Comparison of ENCODE assay signal across 22 cellular contexts in genomic region chr1:200438911-200439310, GRCh38. TPM values are rescaled to one million over a fixed set of nuclear protein-coding genes. Genes with fewer than 3 reads are reported as not detected.
DNase-seq lines count a peak whose midpoint lies in the region; TF ChIP-seq lines count a peak whose summit lies in the region.
"Had no signal": no experiment of that assay in that cellular context is flagged by ENCODE, and none has a peak within 500 bp of the region (broad histone marks: within the 10 kb centered on the region; RNA-seq: fewer than 3 reads in every experiment).

No MANE protein-coding gene starts in this region.

- no peaks in the 10 kb centered on the region for H3K36me3 ChIP-seq in Loucy (ENCODE audit: insufficient read depth, low read length)
- no peaks in the 10 kb centered on the region for H3K36me3 ChIP-seq in mesenchymal stem cell (ENCODE audit: control insufficient read depth in 1 of 2, insufficient read depth in 2 of 2, low read depth in 1 of 2, low read length in 2 of 2)
- H3K36me3 ChIP-seq: esophagus muscularis mucosa, heart left ventricle, tibial artery had no signal

- in situ Hi-C loops in astrocyte of the spinal cord (cut with HindIII; ENCODE audit: low sequenced_read_pairs) = no loop called here

- no peak overlapping the region for H3K4me2 ChIP-seq in Loucy (ENCODE audit: low read depth, low read length, poor library complexity, severe bottlenecking)
- H3K4me2 ChIP-seq in mesenchymal stem cell (ENCODE audit: low read length, poor library complexity, severe bottlenecking) = no peak overlapping the region

- H3K23ac ChIP-seq in mesenchymal stem cell (ENCODE audit: low read length in 2 of 2) = no peak overlapping the region

- DNase-seq in EL (peak; percentile 48), astrocyte of the spinal cord (ENCODE audit: low read depth, low spot score) (peak; percentile 56), mesenchymal stem cell (peak; percentile 59), occipital lobe (lab: John Stamatoyannopoulos, UW) (no peak), NCI-H1694 (lab: John Stamatoyannopoulos, UW) (no peak), NCI-H1417 treated with DMSO at 0.1 percent for 48 hours (lab: John Stamatoyannopoulos, UW) (no peak)
- DNase-seq: activated CD8-positive, alpha-beta T cell treated with anti-CD3 and anti-CD28 coated beads, Interleukin-2, amount 10 ng/mL, durations not matched to agents 7 days and 5 days; effector memory CD4-positive, alpha-beta T cell; H7; heart left ventricle; immature natural killer cell; left ventricle myocardium superior; MV-4-11; NCI-H187 treated with DMSO at 0.1 percent for 48 hours; NCI-H748 treated with DMSO at 0.1 percent for 48 hours; right cardiac atrium; stimulated activated naive CD8-positive, alpha-beta T cell treated with anti-CD3 and anti-CD28 coated beads, Interleukin-15, amount 100 ng/mL, for 72 hours; T-helper 9 cell; tibial artery had no signal

- H4K20me1 ChIP-seq in Loucy (ENCODE audit: insufficient read depth, low read length, poor library complexity, severe bottlenecking) = no peaks in the 10 kb centered on the region

- no peak overlapping the region for H4K91ac ChIP-seq in mesenchymal stem cell (ENCODE audit: low read length)

- no peaks in the 10 kb centered on the region for H3K9me2 ChIP-seq in Loucy (replicated peaks; ENCODE audit: low read depth, low read length)

- no peaks in the 10 kb centered on the region for H3K79me1 ChIP-seq in mesenchymal stem cell (replicated peaks; ENCODE audit: low read length, poor library complexity, severe bottlenecking)

- no peak overlapping the region for H3K4ac ChIP-seq in mesenchymal stem cell (ENCODE audit: low read depth in 1 of 2, low read length in 2 of 2)

- H3K4me3 ChIP-seq in Loucy (ENCODE audit: low read length, poor library complexity, severe bottlenecking) = no peak overlapping the region
- no peak overlapping the region for H3K4me3 ChIP-seq in astrocyte of the spinal cord (ENCODE audit: low read depth, low read length)
- H3K4me3 ChIP-seq in mesenchymal stem cell (ENCODE audit: insufficient read depth in 1 of 2, low read depth in 1 of 2, low read length in 2 of 2) = no peak overlapping the region
- H3K4me3 ChIP-seq: esophagus muscularis mucosa, heart left ventricle, tibial artery had no signal

- TF ChIP-seq CTCF in Loucy (conservative IDR thresholded peaks at IDR 0.05; ENCODE audit: low read length) = no peak
- no peak for TF ChIP-seq CTCF in astrocyte of the spinal cord (IDR thresholded peaks at IDR 0.05; ENCODE audit: low read depth, low read length)

- H2BK120ac ChIP-seq in mesenchymal stem cell (ENCODE audit: low read depth, low read length) = no peak overlapping the region

- H3K27me3 ChIP-seq in Loucy (ENCODE audit: insufficient read depth, low read length, poor library complexity, severe bottlenecking) (no peaks in the 10 kb centered on the region), mesenchymal stem cell (ENCODE audit: control insufficient read depth in 1 of 2, insufficient read depth in 1 of 2, low read length in 2 of 2) (no peaks in the 10 kb centered on the region)
- H3K27me3 ChIP-seq: esophagus muscularis mucosa, heart left ventricle, tibial artery had no signal

- no peak overlapping the region for H3K18ac ChIP-seq in mesenchymal stem cell (ENCODE audit: low read depth in 1 of 2, low read length in 2 of 2)

- no peak overlapping the region for H2BK12ac ChIP-seq in mesenchymal stem cell (ENCODE audit: low read length in 2 of 2)

- H3K9ac ChIP-seq in Loucy (ENCODE audit: low read depth, low read length, poor library complexity, severe bottlenecking) = no peak overlapping the region
- H3K9ac ChIP-seq in mesenchymal stem cell (ENCODE audit: low read length) = no peak overlapping the region
- H3K9ac ChIP-seq: parathyroid adenoma had no signal

- WGBS in mesenchymal stem cell = 89% methylated on average over 1 of the region's 1 CpG

- no peaks in the 10 kb centered on the region for H3K9me3 ChIP-seq in Loucy (ENCODE audit: insufficient read depth, low read depth, low read length)
- no peaks in the 10 kb centered on the region for H3K9me3 ChIP-seq in mesenchymal stem cell (ENCODE audit: control insufficient read depth, low read length)
- H3K9me3 ChIP-seq: esophagus muscularis mucosa, heart left ventricle, tibial artery had no signal

- H2AFZ ChIP-seq in Loucy (ENCODE audit: low read length) (peak overlapping the region; percentile 18; the same call in 1 of the 2 replicates), mesenchymal stem cell (ENCODE audit: low read depth, low read length) (no peak overlapping the region)
- H2AFZ ChIP-seq: parathyroid adenoma had no signal

- no peak overlapping the region for H2BK5ac ChIP-seq in mesenchymal stem cell (ENCODE audit: low read depth, low read length, poor library complexity, severe bottlenecking)

- H3K27ac ChIP-seq in mesenchymal stem cell (ENCODE audit: low read length, poor library complexity, severe bottlenecking) = no peak overlapping the region
- H3K27ac ChIP-seq: esophagus muscularis mucosa, heart left ventricle, parathyroid adenoma, tibial artery had no signal

- no peak overlapping the region for H2BK15ac ChIP-seq in mesenchymal stem cell (ENCODE audit: low read depth, poor library complexity, severe bottlenecking)

- H3K79me2 ChIP-seq in Loucy (ENCODE audit: insufficient read depth, low read length) = no peaks in the 10 kb centered on the region
- H3K79me2 ChIP-seq: parathyroid adenoma had no signal

- H4K8ac ChIP-seq in mesenchymal stem cell (ENCODE audit: low read length) = no peak overlapping the region

- H2AK5ac ChIP-seq in mesenchymal stem cell (ENCODE audit: low read length, severe bottlenecking) = no peak overlapping the region

- no peak overlapping the region for H3K14ac ChIP-seq in mesenchymal stem cell (ENCODE audit: low read length in 2 of 2)

- no peaks in the 10 kb centered on the region for H3F3A ChIP-seq in Loucy (ENCODE audit: low read depth)

- H3K4me1 ChIP-seq in Loucy (ENCODE audit: insufficient read depth, low read length, poor library complexity, severe bottlenecking) (peaks cover 9% of the 10 kb centered on the region), mesenchymal stem cell (ENCODE audit: control insufficient read depth, insufficient read depth, low read depth, low read length) (no peaks in the 10 kb centered on the region)
- H3K4me1 ChIP-seq: heart left ventricle, parathyroid adenoma had no signal

RNA-seq across cellular contexts. Expression of gene ZNF281, which starts 29.1 kb away (rescaled TPM):
- polyA plus RNA-seq in mesenchymal stem cell (2013, experiment 1 of 2) = 28.4 TPM
- polyA plus RNA-seq in mesenchymal stem cell (2013, experiment 2 of 2) = 27.8 TPM
- total RNA-seq in occipital lobe = 52.4 TPM

Comparison
In these comparisons a context has a peak if more than half of its experiments do, and no peak if none do; other contexts are left out.
1. DNase-seq: peak in EL (single experiment), astrocyte of the spinal cord (single experiment) and mesenchymal stem cell (single experiment); none in occipital lobe (single experiment), NCI-H1694 (single experiment) and NCI-H1417 treated with DMSO at 0.1 percent for 48 hours (single experiment).